In genomic region chr19:1905071-1905862, GRCh38 we compare ENCODE assay signal across 8 cellular contexts. TPM values are rescaled to one million over a fixed set of nuclear protein-coding genes. Genes with fewer than 3 reads are reported as not detected.
DNase-seq lines count a peak whose midpoint lies in the region; ATAC-seq and TF ChIP-seq lines count a peak whose summit lies in the region.

Gene ADAT3, plus strand, starts transcription at chr19:1905399. Its CDS starts 6,649 bp downstream, at chr19:1912048.
Gene SCAMP4, plus strand, starts transcription at chr19:1905399. Its CDS starts 9,621 bp downstream, at chr19:1915020.

- peak; percentile 87 for DNase-seq in GM04503 (ENCODE audit: low read depth)
- peak; percentile 98 for DNase-seq in NCI-H1092 (lab: John Stamatoyannopoulos, UW)
- peak; percentile 98 for DNase-seq in SK-N-SH
- DNase-seq in activated naive CD4-positive, alpha-beta T cell treated with anti-CD3 and anti-CD28 coated beads, Interleukin-2, amount 50 U/mL, for 16 hours, result peak; percentile 99
- DNase-seq in non-pigmented ciliary epithelial cell (ENCODE audit: low read depth), result peak; percentile 92
- peak; percentile 98 for DNase-seq in superior temporal gyrus (ENCODE audit: extremely low spot score)

- H3K9me3 ChIP-seq in SK-N-SH, result no peaks in the 10 kb centered on the region
- H3K9me3 ChIP-seq in gastroesophageal sphincter, result no peaks in the 10 kb centered on the region

- no peaks in the 10 kb centered on the region for H3K27me3 ChIP-seq in SK-N-SH (ENCODE audit: insufficient read depth)
- H3K27me3 ChIP-seq in gastroesophageal sphincter, result no peaks in the 10 kb centered on the region

- H3F3A ChIP-seq in SK-N-SH (replicated peaks; ENCODE audit: insufficient read depth), result peaks cover 17% of the 10 kb centered on the region

- H3K4me2 ChIP-seq in SK-N-SH, result peak within 1 kb of the TSS; percentile 84

- 0 out of 4 replicates have a peak, but pooled peaks of 1 of the 2 experiments have one; percentile 15 for TF ChIP-seq EP300 in SK-N-SH (IDR thresholded peaks at IDR 0.05; ENCODE audit: borderline replicate concordance in 1 of 2, low read depth in 1 of 2, low read length in 1 of 2)
- TF ChIP-seq EP300 in gastroesophageal sphincter (IDR thresholded peaks at IDR 0.05), result no peak

- no peak for TF ChIP-seq RAD21 in SK-N-SH (IDR thresholded peaks at IDR 0.05; ENCODE audit: low read length)

- ATAC-seq in HG02588 (IDR thresholded peaks at IDR 0.05; ENCODE audit: unreplicated experiment) (peak; percentile 77), gastroesophageal sphincter (peak; percentile 99)

- peaks cover 48% of the 10 kb centered on the region for H3K79me2 ChIP-seq in SK-N-SH (ENCODE audit: insufficient read depth)

- H3K4me1 ChIP-seq in SK-N-SH (ENCODE audit: control insufficient read depth in 1 of 2, insufficient read depth in 2 of 2, low read depth in 1 of 2, low read length in 1 of 2) (peaks cover 0 to 18% of the 10 kb centered on the region in 2 experiments; a peak in 1 of 4 replicates), gastroesophageal sphincter (peaks cover 0 to 58% (median 4%) of the 10 kb centered on the region in 3 donors)

- H3K36me3 ChIP-seq in SK-N-SH (replicated peaks in 1 of 2; ENCODE audit: control insufficient read depth in 1 of 2, insufficient read depth in 2 of 2, low read length in 1 of 2) (peaks cover 0 to 2% of the 10 kb centered on the region in 2 experiments), gastroesophageal sphincter (no peaks in the 10 kb centered on the region)

- TF ChIP-seq POLR2A in gastroesophageal sphincter (IDR thresholded peaks at IDR 0.05), result peak; percentile 51 to 57

- 0% methylated on average over 29 of the region's 93 CpGs for WGBS in SK-N-SH (ENCODE audit: low lambda C conversion rate)
- WGBS in gastroesophageal sphincter (ENCODE audit: low coverage in 1 of 2), 2 donors, result 0% methylated on average over 9 of the region's 93 CpGs; no CpG with 5 or more reads in 1 of the 2 donors

- H3K4me3 ChIP-seq in SK-N-SH (ENCODE audit: low read depth in 2 of 2, low read length in 1 of 2), result peak within 1 kb of the TSS; percentile 63 to 67
- H3K4me3 ChIP-seq in gastroesophageal sphincter, result peak within 1 kb of the TSS; percentile 38 to 73

- H3K9me2 ChIP-seq in SK-N-SH, result no peaks in the 10 kb centered on the region

- POLR2A ChIA-PET in SK-N-SH (lab: Yijun Ruan, JAX), result interaction anchor here (0.9 to 1.0 kb wide), 2 partner anchors 33 to 41 kb away, joined by 4 read pairs; no protein-coding TSS in a partner anchor

- CTCF ChIA-PET in SK-N-SH (lab: Yijun Ruan, JAX), result interaction anchor here (0.7 to 2.9 kb wide), 3 partner anchors 9 to 25 kb away, joined by 3 to 11 read pairs (median 11); no protein-coding TSS in a partner anchor

- peak within 1 kb of the TSS; percentile 76 for H3K9ac ChIP-seq in SK-N-SH

- H2AFZ ChIP-seq in SK-N-SH (ENCODE audit: low read depth), result peak within 1 kb of the TSS; percentile 87

- H4K20me1 ChIP-seq in SK-N-SH (ENCODE audit: insufficient read depth), result peaks cover 24% of the 10 kb centered on the region

- no peak for TF ChIP-seq CTCF in SK-N-SH (IDR thresholded peaks at IDR 0.05)
- peak in 2 of 4 experiments; percentile 15 to 27 for TF ChIP-seq CTCF in gastroesophageal sphincter (IDR thresholded peaks at IDR 0.05)

- H3K27ac ChIP-seq in SK-N-SH (ENCODE audit: low read depth in 2 of 2, low read length in 1 of 2) (peak within 1 kb of the TSS; percentile 81 to 82), gastroesophageal sphincter (peak within 1 kb of the TSS in 3 of 4 donors; percentile 88 to 91 (median 88))

TF ChIP-seq in SK-N-SH, 30 proteins besides CTCF, POLR2A, EP300 and RAD21 (continues in another document):
- TF ChIP-seq GABPA (IDR thresholded peaks at IDR 0.05; ENCODE audit: low read depth) (peak; percentile 74), JUND (IDR thresholded peaks at IDR 0.05) (no peak), RCOR1 (IDR thresholded peaks at IDR 0.05; ENCODE audit: low read length) (peak; percentile 41; the same call in 1 of the 2 replicates), TEAD4 (IDR thresholded peaks at IDR 0.05; ENCODE audit: borderline replicate concordance, insufficient read depth) (no peak), MEF2A (IDR thresholded peaks at IDR 0.05; ENCODE audit: borderline replicate concordance, low read depth) (no peak), MXI1 (IDR thresholded peaks at IDR 0.05; ENCODE audit: low read depth, low read length) (no peak; the same call in 1 of the 2 replicates), ELF1 (IDR thresholded peaks at IDR 0.05) (peak; percentile 37; the same call in 1 of the 2 replicates), RXRA (IDR thresholded peaks at IDR 0.05; ENCODE audit: borderline replicate concordance, low read depth) (no peak), FOXM1 (IDR thresholded peaks at IDR 0.05; ENCODE audit: low read depth) (no peak), CHD2 (IDR thresholded peaks at IDR 0.05; ENCODE audit: low read length, partially characterized antibody) (peak; percentile 98), TAF1 (IDR thresholded peaks at IDR 0.05; ENCODE audit: borderline replicate concordance, low read depth, low read length) (peak; percentile 61), SIN3A (IDR thresholded peaks at IDR 0.05; ENCODE audit: borderline replicate concordance, low read depth, low read length) (peak; percentile 55; the same call in 1 of the 2 replicates), SMC3 (IDR thresholded peaks at IDR 0.05; ENCODE audit: low read depth, low read length) (no peak), POLR2AphosphoS5 (IDR thresholded peaks at IDR 0.05; ENCODE audit: low read depth, low read length) (peak; percentile 78), EZH2phosphoT487 (IDR thresholded peaks at IDR 0.05; ENCODE audit: borderline replicate concordance, low read depth) (no peak), FOSL2 (IDR thresholded peaks at IDR 0.05; ENCODE audit: borderline replicate concordance, low read depth) (no peak), NFIC (IDR thresholded peaks at IDR 0.05; ENCODE audit: borderline replicate concordance) (no peak), RFX5 (IDR thresholded peaks at IDR 0.05; ENCODE audit: low read length) (no peak), TCF12 (IDR thresholded peaks at IDR 0.05) (no peak), REST (IDR thresholded peaks at IDR 0.05; ENCODE audit: low read depth, low read length) (no peak; the same call in 1 of the 2 replicates), GATA2 (CRISPR knock-in tag; IDR thresholded peaks at IDR 0.05) (no peak)
- TF ChIP-seq, protein P1, sequence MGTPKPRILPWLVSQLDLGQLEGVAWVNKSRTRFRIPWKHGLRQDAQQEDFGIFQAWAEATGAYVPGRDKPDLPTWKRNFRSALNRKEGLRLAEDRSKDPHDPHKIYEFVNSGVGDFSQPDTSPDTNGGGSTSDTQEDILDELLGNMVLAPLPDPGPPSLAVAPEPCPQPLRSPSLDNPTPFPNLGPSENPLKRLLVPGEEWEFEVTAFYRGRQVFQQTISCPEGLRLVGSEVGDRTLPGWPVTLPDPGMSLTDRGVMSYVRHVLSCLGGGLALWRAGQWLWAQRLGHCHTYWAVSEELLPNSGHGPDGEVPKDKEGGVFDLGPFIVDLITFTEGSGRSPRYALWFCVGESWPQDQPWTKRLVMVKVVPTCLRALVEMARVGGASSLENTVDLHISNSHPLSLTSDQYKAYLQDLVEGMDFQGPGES (IDR thresholded peaks at IDR 0.05; ENCODE audit: low read depth, low read length), result no peak
- TF ChIP-seq, protein P2, sequence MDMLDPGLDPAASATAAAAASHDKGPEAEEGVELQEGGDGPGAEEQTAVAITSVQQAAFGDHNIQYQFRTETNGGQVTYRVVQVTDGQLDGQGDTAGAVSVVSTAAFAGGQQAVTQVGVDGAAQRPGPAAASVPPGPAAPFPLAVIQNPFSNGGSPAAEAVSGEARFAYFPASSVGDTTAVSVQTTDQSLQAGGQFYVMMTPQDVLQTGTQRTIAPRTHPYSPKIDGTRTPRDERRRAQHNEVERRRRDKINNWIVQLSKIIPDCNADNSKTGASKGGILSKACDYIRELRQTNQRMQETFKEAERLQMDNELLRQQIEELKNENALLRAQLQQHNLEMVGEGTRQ (IDR thresholded peaks at IDR 0.05; ENCODE audit: borderline replicate concordance, low read depth, low read length), result peak; percentile 63; the same call in 1 of the 2 replicates

RNA-seq across cellular contexts. Expression of gene ADAT3, which starts in this region (rescaled TPM):
- polyA plus RNA-seq in SK-N-SH (2012; rRNA removed), result 1.7 and 2.8 TPM in 2 replicates
- 1.3 and 2.1 TPM in 2 replicates for polyA plus RNA-seq in SK-N-SH (2012; cell fraction: cytosol; rRNA removed)
- 7.3 and 12.1 TPM in 2 replicates for polyA plus RNA-seq in SK-N-SH (2012; cell fraction: nucleus; rRNA removed)
- 1 to 10 TPM in 3 of 4 donors, under 1 TPM in 1; 0.47 to 4.2 (median 2.3) TPM for total RNA-seq in gastroesophageal sphincter

RNA-seq across cellular contexts. Expression of gene SCAMP4, which starts in this region (rescaled TPM):
- polyA plus RNA-seq in SK-N-SH (2012; rRNA removed), result 11.8 and 30.0 TPM in 2 replicates
- polyA plus RNA-seq in SK-N-SH (2012; cell fraction: cytosol; rRNA removed), result 16.4 and 28.2 TPM in 2 replicates
- 67.1 and 70.7 TPM in 2 replicates for polyA plus RNA-seq in SK-N-SH (2012; cell fraction: nucleus; rRNA removed)
- 10 to 100 TPM; 48.6 to 73.4 (median 58.1) TPM for total RNA-seq in gastroesophageal sphincter

Comparison
In these comparisons a context has a peak if more than half of its experiments do, and no peak if none do; other contexts are left out.
1. Peak in every context shown above with its lines: DNase-seq, ATAC-seq, H3K4me3 ChIP-seq and H3K27ac ChIP-seq.